ENCODE assay signal across 2 cellular contexts in the genomic region with DNA sequence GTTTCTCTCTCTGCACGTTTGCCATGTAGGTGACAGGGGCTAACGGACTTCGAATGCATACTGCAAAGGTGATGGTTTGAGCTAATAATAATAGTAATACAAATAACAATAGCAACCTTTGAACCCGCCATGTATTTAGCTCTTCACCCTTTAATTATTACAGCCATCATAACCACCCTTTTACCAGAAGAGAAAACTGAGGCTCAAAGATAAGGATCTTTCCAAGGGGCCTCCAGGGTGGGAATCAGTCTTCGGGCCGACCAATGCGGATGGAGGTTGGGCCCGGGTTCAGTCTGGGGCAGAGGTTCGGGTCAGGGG.
TF ChIP-seq lines count a peak whose summit lies in the region.

No MANE protein-coding gene starts in this region.

TF ChIP-seq in SK-N-SH, 30 proteins besides CTCF, POLR2A, EP300 and RAD21:
- TF ChIP-seq FOXM1 (IDR thresholded peaks at IDR 0.05; ENCODE audit: low read depth) (no peak), GATA2 (CRISPR knock-in tag; IDR thresholded peaks at IDR 0.05) (peak; percentile 50; the same call in 1 of the 2 replicates), RCOR1 (IDR thresholded peaks at IDR 0.05; ENCODE audit: low read length) (0 out of 2 replicates have a peak, but pooled peaks have one; percentile 2)

TF ChIP-seq in SK-N-SH treated with all-trans-retinoic acid at 6 μM for 48 hours, 23 proteins besides CTCF, POLR2A, EP300 and RAD21:
- TF ChIP-seq RARB (CRISPR knock-in tag; IDR thresholded peaks at IDR 0.05) (no peak), ZC3H10 (CRISPR knock-in tag; IDR thresholded peaks at IDR 0.05) (no peak), TCF4 (CRISPR knock-in tag; IDR thresholded peaks at IDR 0.05; ENCODE audit: borderline replicate concordance) (no peak), ZNF565 (CRISPR knock-in tag; conservative IDR thresholded peaks at IDR 0.05; ENCODE audit: low read depth) (no peak), ISL1 (CRISPR knock-in tag; IDR thresholded peaks at IDR 0.05) (no peak), ZNF70 (CRISPR knock-in tag; IDR thresholded peaks at IDR 0.05) (no peak), SNAI2 (CRISPR knock-in tag; IDR thresholded peaks at IDR 0.05) (no peak), CREB5 (CRISPR knock-in tag; IDR thresholded peaks at IDR 0.05; ENCODE audit: low read depth) (no peak), TSHZ2 (CRISPR knock-in tag; IDR thresholded peaks at IDR 0.05) (no peak), BACH2 (CRISPR knock-in tag; IDR thresholded peaks at IDR 0.05; ENCODE audit: borderline replicate concordance) (no peak), ESRRG (CRISPR knock-in tag; IDR thresholded peaks at IDR 0.05) (no peak), CSDC2 (CRISPR knock-in tag; IDR thresholded peaks at IDR 0.05) (no peak), GLIS3 (CRISPR knock-in tag; IDR thresholded peaks at IDR 0.05) (no peak), ZFP3 (CRISPR knock-in tag; IDR thresholded peaks at IDR 0.05) (no peak), TOX (CRISPR knock-in tag; IDR thresholded peaks at IDR 0.05; ENCODE audit: borderline replicate concordance) (no peak)
- TF ChIP-seq, protein P1, sequence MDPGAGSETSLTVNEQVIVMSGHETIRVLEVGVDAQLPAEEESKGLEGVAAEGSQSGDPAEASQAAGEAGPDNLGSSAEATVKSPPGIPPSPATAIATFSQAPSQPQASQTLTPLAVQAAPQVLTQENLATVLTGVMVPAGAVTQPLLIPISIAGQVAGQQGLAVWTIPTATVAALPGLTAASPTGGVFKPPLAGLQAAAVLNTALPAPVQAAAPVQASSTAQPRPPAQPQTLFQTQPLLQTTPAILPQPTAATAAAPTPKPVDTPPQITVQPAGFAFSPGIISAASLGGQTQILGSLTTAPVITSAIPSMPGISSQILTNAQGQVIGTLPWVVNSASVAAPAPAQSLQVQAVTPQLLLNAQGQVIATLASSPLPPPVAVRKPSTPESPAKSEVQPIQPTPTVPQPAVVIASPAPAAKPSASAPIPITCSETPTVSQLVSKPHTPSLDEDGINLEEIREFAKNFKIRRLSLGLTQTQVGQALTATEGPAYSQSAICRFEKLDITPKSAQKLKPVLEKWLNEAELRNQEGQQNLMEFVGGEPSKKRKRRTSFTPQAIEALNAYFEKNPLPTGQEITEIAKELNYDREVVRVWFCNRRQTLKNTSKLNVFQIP (CRISPR knock-in tag; IDR thresholded peaks at IDR 0.05; ENCODE audit: borderline replicate concordance, low read depth), result no peak
- TF ChIP-seq, protein P2, sequence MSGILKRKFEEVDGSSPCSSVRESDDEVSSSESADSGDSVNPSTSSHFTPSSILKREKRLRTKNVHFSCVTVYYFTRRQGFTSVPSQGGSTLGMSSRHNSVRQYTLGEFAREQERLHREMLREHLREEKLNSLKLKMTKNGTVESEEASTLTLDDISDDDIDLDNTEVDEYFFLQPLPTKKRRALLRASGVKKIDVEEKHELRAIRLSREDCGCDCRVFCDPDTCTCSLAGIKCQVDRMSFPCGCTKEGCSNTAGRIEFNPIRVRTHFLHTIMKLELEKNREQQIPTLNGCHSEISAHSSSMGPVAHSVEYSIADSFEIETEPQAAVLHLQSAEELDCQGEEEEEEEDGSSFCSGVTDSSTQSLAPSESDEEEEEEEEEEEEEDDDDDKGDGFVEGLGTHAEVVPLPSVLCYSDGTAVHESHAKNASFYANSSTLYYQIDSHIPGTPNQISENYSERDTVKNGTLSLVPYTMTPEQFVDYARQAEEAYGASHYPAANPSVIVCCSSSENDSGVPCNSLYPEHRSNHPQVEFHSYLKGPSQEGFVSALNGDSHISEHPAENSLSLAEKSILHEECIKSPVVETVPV (CRISPR knock-in tag; IDR thresholded peaks at IDR 0.05), result no peak
